In genomic region chr16:50741808-50742520, GRCh38 we compare ENCODE assay signal across 1 cellular context.
TF ChIP-seq lines count a peak whose summit lies in the region.

CYLD (plus strand) TSS chr16:50742086; CDS start chr16:50749699, 7,613 bp downstream.

TF ChIP-seq in GM12878, 131 proteins besides CTCF, POLR2A, EP300 and RAD21 (continued from another document):
- TF ChIP-seq PRDM15 (CRISPR knock-in tag; IDR thresholded peaks at IDR 0.05) (no peak), TCF7 (IDR thresholded peaks at IDR 0.05; ENCODE audit: borderline replicate concordance) (no peak), IKZF1 (conservative IDR thresholded peaks at IDR 0.05) (peak; percentile 78), MYC (IDR thresholded peaks at IDR 0.05; ENCODE audit: insufficient read depth, insufficient read length, insufficient replicate concordance, low read length, severe bottlenecking) (peak; percentile 46), RUNX3 (IDR thresholded peaks at IDR 0.05; ENCODE audit: low read length) (peak; percentile 73), PAX8 (IDR thresholded peaks at IDR 0.05) (no peak), ATF2 (IDR thresholded peaks at IDR 0.05; ENCODE audit: low read length) (no peak)
TF ChIP-seq in GM12878: peak in this region for 47.
